In genomic region chr17:2357237-2357636, GRCh38 we compare ENCODE assay signal across 24 cellular contexts. TPM values are rescaled to one million over a fixed set of nuclear protein-coding genes. Genes with fewer than 3 reads are reported as not detected.
A peak's percentile ranks its signal among the peaks of the same experiment; 100 is the strongest.
DNase-seq lines count a peak whose midpoint lies in the region; ATAC-seq, FAIRE-seq and TF ChIP-seq lines count a peak whose summit lies in the region.
"Had no signal": no experiment of that assay in that cellular context is flagged by ENCODE, and none has a peak within 500 bp of the region (broad histone marks: within the 10 kb centered on the region; RNA-seq: fewer than 3 reads in every experiment).

No MANE protein-coding gene starts in this region.

- H3K9ac ChIP-seq in HCT116 (ENCODE audit: low read length) (no peak overlapping the region), IMR-90 (ENCODE audit: low read depth, low read length) (no peak overlapping the region), K562 (ENCODE audit: insufficient read depth in 1 of 2, low read depth in 2 of 2, low read length in 2 of 2) (no peak overlapping the region)

- no peak overlapping the region for H3K18ac ChIP-seq in IMR-90 (ENCODE audit: low read depth, low read length)

- H3K9me1 ChIP-seq in IMR-90 (ENCODE audit: insufficient read depth, low read length) (peaks cover 23% of the 10 kb centered on the region), K562 (ENCODE audit: control insufficient read depth, insufficient read depth, low read length) (no peaks in the 10 kb centered on the region)

- WGBS in IMR-90 (ENCODE audit: extremely low coverage in 2 of 2, insufficient read length in 1 of 2), 2 experiments: 100% methylated on average over 2 of the region's 4 CpGs; no CpG with 5 or more reads in 1 of the 2 experiments
- 78% methylated on average over 4 of the region's 4 CpGs for WGBS in K562 (ENCODE audit: insufficient coverage, low coverage, missing lambda C conversion rate)

- H2BK120ac ChIP-seq in IMR-90 (ENCODE audit: low read depth, low read length): no peak overlapping the region

- peak overlapping the region; percentile 63; the same call in 1 of the 2 replicates for H2AK5ac ChIP-seq in IMR-90 (ENCODE audit: low read depth, low read length)

- no peak overlapping the region for H2AK9ac ChIP-seq in IMR-90 (replicated peaks; ENCODE audit: low read depth, low read length, poor library complexity)

- TF ChIP-seq POLR2A in HCT116 (IDR thresholded peaks at IDR 0.05; ENCODE audit: borderline replicate concordance, extremely low read depth, insufficient read depth, insufficient read length) (no peak), IMR-90 (IDR thresholded peaks at IDR 0.05; ENCODE audit: low read depth, low read length) (no peak), K562 (conservative IDR thresholded peaks at IDR 0.05) (no peak)

- peaks cover 11% of the 10 kb centered on the region for H3K4me1 Mint-ChIP-seq in activated T-helper 2 cell treated with anti-CD3 and anti-CD28 coated beads, Interferon-gamma antibody, Interleukin-2, Interleukin-4, amounts not matched to agents 10 μg/mL and 5 μg/mL and 100 μg/mL, durations not matched to agents 14 hours and 24 hours and 36 hours (ENCODE audit: low read depth)

- H3K27ac Mint-ChIP-seq in activated T-helper 2 cell treated with anti-CD3 and anti-CD28 coated beads, Interferon-gamma antibody, Interleukin-2, Interleukin-4, amounts not matched to agents 10 μg/mL and 5 μg/mL and 100 μg/mL, durations not matched to agents 14 hours and 24 hours and 36 hours: no peak overlapping the region
- H3K27ac Mint-ChIP-seq: CD4-positive, alpha-beta T cell; CD8-positive, alpha-beta T cell had no signal

- H3K27me3 ChIP-seq in HCT116 (ENCODE audit: insufficient read depth, low read length) (no peaks in the 10 kb centered on the region), IMR-90 (ENCODE audit: control insufficient read depth, insufficient read depth, low read length) (no peaks in the 10 kb centered on the region), K562 (ENCODE audit: control insufficient read depth in 2 of 2, insufficient read depth in 2 of 2, low read length in 2 of 2) (no peaks in the 10 kb centered on the region)
- H3K27me3 ChIP-seq: BE2C, BLaER1 had no signal

- no peak overlapping the region for H2BK20ac ChIP-seq in IMR-90 (ENCODE audit: low read depth, low read length)

- no peak overlapping the region for H2BK15ac ChIP-seq in IMR-90 (ENCODE audit: low read depth, low read length)

- H3K79me2 ChIP-seq in HCT116 (ENCODE audit: insufficient read depth, low read length): no peaks in the 10 kb centered on the region
- H3K79me2 ChIP-seq in K562 (ENCODE audit: control insufficient read depth, insufficient read depth, low read length): no peaks in the 10 kb centered on the region

- H3K4me3 Mint-ChIP-seq in activated T-helper 2 cell treated with anti-CD3 and anti-CD28 coated beads, Interferon-gamma antibody, Interleukin-2, Interleukin-4, amounts not matched to agents 10 μg/mL and 5 μg/mL and 100 μg/mL, durations not matched to agents 14 hours and 24 hours and 36 hours (ENCODE audit: low read depth): no peak overlapping the region
- H3K4me3 Mint-ChIP-seq: CD4-positive, alpha-beta T cell; CD8-positive, alpha-beta T cell had no signal

- no peaks in the 10 kb centered on the region for H4K20me1 ChIP-seq in HCT116 (ENCODE audit: insufficient read depth)
- peaks cover 35% of the 10 kb centered on the region for H4K20me1 ChIP-seq in IMR-90 (ENCODE audit: insufficient read depth, low read length)
- H4K20me1 ChIP-seq in K562 (replicated peaks; ENCODE audit: control insufficient read depth, insufficient read depth, low read length): no peaks in the 10 kb centered on the region; the same call in 1 of the 2 replicates

- POLR2A ChIA-PET in HCT116 (lab: Charles Lee) (no interaction called here), IMR-90 (lab: Charles Lee; ENCODE audit: unreplicated experiment) (no interaction called here), K562 (lab: Yijun Ruan, JAX) (no interaction called here)

- no peak for TF ChIP-seq EP300 in K562 (IDR thresholded peaks at IDR 0.05; ENCODE audit: low read length)

- intact Hi-C loops in HCT116 (cut with micrococcal nuclease): no loop called here
- intact Hi-C loops in IMR-90 (cut with micrococcal nuclease): no loop called here
- intact Hi-C loops in K562 (cut with micrococcal nuclease): no loop called here
- intact Hi-C loops in posterior vena cava (cut with DNase I): no loop called here
- intact Hi-C loops in activated T-helper 2 cell treated with anti-CD3 and anti-CD28 coated beads, Interferon-gamma antibody, Interleukin-2, Interleukin-4, amounts not matched to agents 10 μg/mL and 5 μg/mL and 100 μg/mL, durations not matched to agents 14 hours and 24 hours and 36 hours (cut with micrococcal nuclease): no loop called here

- H3K4me2 ChIP-seq in HCT116 (ENCODE audit: low read length) (peak overlapping the region; percentile 71; the same call in 1 of the 2 replicates), IMR-90 (ENCODE audit: low read depth, low read length) (no peak overlapping the region), K562 (ENCODE audit: insufficient read depth, low read length) (no peak overlapping the region)

- no peak overlapping the region for H3K14ac ChIP-seq in IMR-90 (replicated peaks; ENCODE audit: low read depth, low read length)

- no peaks in the 10 kb centered on the region for H3K9me3 ChIP-seq in HCT116 (ENCODE audit: control insufficient read depth in 1 of 2, insufficient read depth in 1 of 2, low read depth in 1 of 2, low read length in 2 of 2)
- no peaks in the 10 kb centered on the region for H3K9me3 ChIP-seq in IMR-90 (ENCODE audit: control insufficient read depth, insufficient read depth, low read length)
- no peaks in the 10 kb centered on the region for H3K9me3 ChIP-seq in K562 (replicated peaks; ENCODE audit: control insufficient read depth, insufficient read depth, low read depth, low read length)
- H3K9me3 ChIP-seq: BE2C, BLaER1, Caco-2 had no signal

- TF ChIP-seq CTCF in HCT116 (IDR thresholded peaks at IDR 0.05 in 2 of 3, conservative IDR thresholded peaks at IDR 0.05 in 1 of 3; ENCODE audit: borderline replicate concordance in 1 of 3, insufficient read depth in 1 of 3, low read depth in 2 of 3, low read length in 2 of 3): no peak
- TF ChIP-seq CTCF in IMR-90 (conservative IDR thresholded peaks at IDR 0.05; ENCODE audit: low read depth, low read length): no peak
- no peak for TF ChIP-seq CTCF in K562 (IDR thresholded peaks at IDR 0.05 in 2 of 3, conservative IDR thresholded peaks at IDR 0.05 in 1 of 3; ENCODE audit: insufficient read depth in 2 of 3, low read depth in 1 of 3, low read length in 3 of 3)

- ATAC-seq in HCT116: no peak
- no peak for ATAC-seq in IMR-90 (ENCODE audit: low read depth)
- ATAC-seq in K562: no peak
- ATAC-seq: CD8-positive, alpha-beta T cell; GM12878 had no signal

- H3K36me3 Mint-ChIP-seq in activated T-helper 2 cell treated with anti-CD3 and anti-CD28 coated beads, Interferon-gamma antibody, Interleukin-2, Interleukin-4, amounts not matched to agents 10 μg/mL and 5 μg/mL and 100 μg/mL, durations not matched to agents 14 hours and 24 hours and 36 hours (ENCODE audit: low read depth): no peaks in the 10 kb centered on the region

- H2AFZ ChIP-seq in HCT116 (ENCODE audit: low read depth, low read length, poor library complexity, severe bottlenecking) (no peak overlapping the region), IMR-90 (replicated peaks; ENCODE audit: low read length, poor library complexity) (peak overlapping the region; percentile 14), K562 (ENCODE audit: low read depth, low read length) (no peak overlapping the region)

- H4K8ac ChIP-seq in IMR-90 (ENCODE audit: low read depth in 2 of 2, low read length in 2 of 2): no peak overlapping the region

- BruUV-seq in HCT116 (replicated peaks; lab: Mats Ljungman, UMichigan) (no TSS peak), IMR-90 (replicated peaks; lab: Mats Ljungman, UMichigan) (no TSS peak), K562 (replicated peaks; lab: Mats Ljungman, UMichigan) (no TSS peak)

- in situ Hi-C loops in IMR-90 (cut with MboI; ENCODE audit: low sequenced_read_pairs): no loop called here
- in situ Hi-C loops in K562 (cut with MboI): no loop called here

- no peak overlapping the region for H3K23ac ChIP-seq in IMR-90 (ENCODE audit: low read depth, low read length)

- H4K5ac ChIP-seq in IMR-90 (ENCODE audit: low read depth, low read length): no peak overlapping the region

- DNase-seq in HCT116 (ENCODE audit: low read depth, low spot score) (no peak), IMR-90 (no peak), K562 (ENCODE audit: extremely low read depth in 1 of 4, low spot score in 3 of 4) (no peak), posterior vena cava (ENCODE audit: low spot score) (peak; percentile 30), HCEC 1CT (no peak), T-helper 1 cell (no peak)
- no peak for DNase-seq in stimulated activated naive CD4-positive, alpha-beta T cell treated with Interleukin-2 at 50 U/mL for 16 hours (lab: John Stamatoyannopoulos, UW)
- DNase-seq in activated T-helper 2 cell treated with anti-CD3 and anti-CD28 coated beads, Interferon-gamma antibody, Interleukin-2, Interleukin-4, amounts not matched to agents 10 μg/mL and 5 μg/mL and 100 μg/mL, durations not matched to agents 14 hours and 24 hours and 36 hours (ENCODE audit: low spot score): no peak
- DNase-seq: 8988T; ACHN; BE2C; C1 segment of cervical spinal cord; Caco-2; Calu3; CD4-positive, alpha-beta T cell; CD8-positive, alpha-beta T cell; DMS79 treated with DMSO at 0.1 percent for 48 hours had no signal

- no peak overlapping the region for H2BK5ac ChIP-seq in IMR-90 (ENCODE audit: low read depth, low read length, poor library complexity, severe bottlenecking)

- H3K9me3 Mint-ChIP-seq in activated T-helper 2 cell treated with anti-CD3 and anti-CD28 coated beads, Interferon-gamma antibody, Interleukin-2, Interleukin-4, amounts not matched to agents 10 μg/mL and 5 μg/mL and 100 μg/mL, durations not matched to agents 14 hours and 24 hours and 36 hours: no peaks in the 10 kb centered on the region
- H3K9me3 Mint-ChIP-seq: CD4-positive, alpha-beta T cell; CD8-positive, alpha-beta T cell had no signal

- H3K9me2 ChIP-seq in HCT116 (ENCODE audit: insufficient read depth): no peaks in the 10 kb centered on the region

- no peak overlapping the region for H3K4ac ChIP-seq in IMR-90 (ENCODE audit: low read depth, low read length)

- TF ChIP-seq RAD21 in HCT116 (IDR thresholded peaks at IDR 0.05; ENCODE audit: low read depth) (no peak), IMR-90 (IDR thresholded peaks at IDR 0.05; ENCODE audit: low read length) (no peak), K562 (CRISPR knock-in tag; conservative IDR thresholded peaks at IDR 0.05 in 1 of 2, IDR thresholded peaks at IDR 0.05 in 1 of 2) (no peak)

- peaks cover 5 to 29% of the 10 kb centered on the region in 2 experiments; a peak in 2 of 4 replicates for H3K79me1 ChIP-seq in IMR-90 (ENCODE audit: low read depth in 1 of 2, low read length in 2 of 2)

- H3K56ac ChIP-seq in IMR-90 (ENCODE audit: extremely low read depth, insufficient read depth, low read length): no peak overlapping the region

- no peak overlapping the region for H3K4me3 ChIP-seq in HCT116 (replicated peaks in 1 of 2; ENCODE audit: low read depth in 1 of 2, low read length in 2 of 2)
- no peak overlapping the region for H3K4me3 ChIP-seq in IMR-90 (ENCODE audit: insufficient read depth, low read depth, low read length)
- H3K4me3 ChIP-seq in K562: no peak overlapping the region
- H3K4me3 ChIP-seq: BLaER1, GM12878 had no signal

- RAD21 ChIA-PET in HCT116 (lab: Charles Lee; ENCODE audit: low non-redundant PET in 1 of 2, low total read pairs in 2 of 2, uncharacterized antibody in 2 of 2, unreplicated experiment in 2 of 2): no interaction called here

- no peak for FAIRE-seq in K562 (lab: Jason Lieb, UNC)
- FAIRE-seq: A204.1, D721Med, G401.6, GM12878, GM12892, GM18507 had no signal

- CTCF ChIA-PET in HCT116 (lab: Charles Lee) (interaction anchor here (2.9 kb wide), 1 partner anchor 25 kb away, joined by 6 read pairs; no protein-coding TSS in a partner anchor), IMR-90 (lab: Yijun Ruan, JAX) (no interaction called here), K562 (lab: Yijun Ruan, JAX; ENCODE audit: low intra/inter-chr PET ratio) (no interaction called here)

- no peak overlapping the region for H4K91ac ChIP-seq in IMR-90 (ENCODE audit: insufficient read depth, low read depth, low read length)

- H3K36me3 ChIP-seq in HCT116 (ENCODE audit: control insufficient read depth in 1 of 2, insufficient read depth in 2 of 2, low read length in 2 of 2) (peaks cover 0 to 4% of the 10 kb centered on the region in 2 experiments; a peak in 2 of 4 replicates), IMR-90 (ENCODE audit: control insufficient read depth, insufficient read depth, low read length) (peaks cover 5% of the 10 kb centered on the region), K562 (ENCODE audit: control insufficient read depth, insufficient read depth, low read length) (no peaks in the 10 kb centered on the region)
- H3K36me3 ChIP-seq: BE2C had no signal

- H3K4me1 ChIP-seq in HCT116 (ENCODE audit: control insufficient read depth in 1 of 2, insufficient read depth in 2 of 2, low read length in 2 of 2) (peaks cover 37 to 55% of the 10 kb centered on the region in 2 experiments), IMR-90 (ENCODE audit: control insufficient read depth, insufficient read depth, low read length) (peaks cover 8% of the 10 kb centered on the region), K562 (replicated peaks in 1 of 2; ENCODE audit: control insufficient read depth in 2 of 2, insufficient read depth in 2 of 2, low read length in 2 of 2) (peaks cover 8 to 18% of the 10 kb centered on the region in 2 experiments; a peak in 4 of 5 replicates)
- H3K4me1 ChIP-seq: BE2C had no signal

- H3K27ac ChIP-seq in HCT116 (ENCODE audit: low read depth, low read length): no peak overlapping the region
- H3K27ac ChIP-seq in IMR-90 (ENCODE audit: insufficient read depth, low read length): no peak overlapping the region
- no peak overlapping the region for H3K27ac ChIP-seq in K562 (ENCODE audit: extremely low read depth, low read depth, low read length)
- H3K27ac ChIP-seq: BLaER1 had no signal

- H3K27me3 Mint-ChIP-seq in activated T-helper 2 cell treated with anti-CD3 and anti-CD28 coated beads, Interferon-gamma antibody, Interleukin-2, Interleukin-4, amounts not matched to agents 10 μg/mL and 5 μg/mL and 100 μg/mL, durations not matched to agents 14 hours and 24 hours and 36 hours (ENCODE audit: low read depth): no peaks in the 10 kb centered on the region
- H3K27me3 Mint-ChIP-seq: CD4-positive, alpha-beta T cell had no signal

- dilution Hi-C loops in IMR-90 (cut with HindIII; ENCODE audit: low sequenced_read_pairs, unreplicated experiment): no loop called here

RNA-seq across cellular contexts. Expression of gene SGSM2, which starts 19.9 kb away (rescaled TPM):
- total RNA-seq in HCT116 (2021; ENCODE audit: unreplicated experiment) (68.1 TPM), IMR-90 (2012; rRNA removed) (12.2 and 13.6 TPM in 2 replicates), K562 (2014; rRNA removed) (14.8 and 15.9 TPM in 2 replicates), K562 (2014; rRNA removed; fragmentation: Illumina TruSeq; extraction: Trizol) (4.9 and 9.1 TPM in 2 replicates), K562 (2015; rRNA removed; fragmentation: Illumina TruSeq; extraction: Trizol) (11.8 and 13.0 TPM in 2 replicates), K562 (2021) (15.3 and 20.2 TPM in 2 replicates), posterior vena cava (10 to 100 TPM; 38.7 to 42.9 TPM)
- 74.2 and 92.5 TPM in 2 replicates for polyA plus RNA-seq in HCT116 (2012)
- polyA plus RNA-seq in IMR-90 (2012; rRNA removed) (79.6 and 81.2 TPM in 2 replicates), K562 (2011; rRNA removed) (20.7 and 22.6 TPM in 2 replicates), K562 (2014; fragmentation: Illumina TruSeq; extraction: Trizol) (14.9 and 16.3 TPM in 2 replicates), K562 (2014; fragmentation: Nextera tagmentation; extraction: Ambion mirVana) (under 1 TPM; 0.20 to 0.62 TPM), K562 (2014; rRNA removed) (24.1 and 26.3 TPM in 2 replicates)
- 30.9 and 35.6 TPM in 2 replicates for polyA plus RNA-seq in IMR-90 (2012; cell fraction: cytosol; rRNA removed)
- polyA plus RNA-seq in IMR-90 (2012; cell fraction: nucleus; rRNA removed; ENCODE audit: low replicate concordance): 390 and 704 TPM in 2 replicates
- 68.3 and 189 TPM in 2 replicates for total RNA-seq in K562 (2011; cell fraction: chromatin; rRNA removed; ENCODE audit: low replicate concordance)
- 83.7 and 87.9 TPM in 2 replicates for total RNA-seq in K562 (2011; cell fraction: nucleolus; rRNA removed)
- total RNA-seq in K562 (2011; cell fraction: nucleoplasm; rRNA removed): 62.3 and 62.5 TPM in 2 replicates
- 18.1 and 32.9 TPM in 2 replicates for polyA plus RNA-seq in K562 (2011; cell fraction: cytosol; rRNA removed)
- 125 and 246 TPM in 2 replicates for polyA plus RNA-seq in K562 (2011; cell fraction: nucleus; rRNA removed)
- 22.3 and 33.7 TPM in 2 replicates for polyA plus RNA-seq in K562 (2012)
- polyA minus RNA-seq in K562 (2011; rRNA and poly(A)+ RNA removed): 7.6 and 10.0 TPM in 2 replicates
- polyA minus RNA-seq in K562 (2011; cell fraction: cytosol; rRNA and poly(A)+ RNA removed): 7.5 and 8.6 TPM in 2 replicates
- polyA minus RNA-seq in K562 (2011; cell fraction: nucleus; rRNA and poly(A)+ RNA removed): 21.7 and 23.0 TPM in 2 replicates
- total RNA-seq in activated T-helper 2 cell treated with anti-CD3 and anti-CD28 coated beads, Interferon-gamma antibody, Interleukin-2, Interleukin-4, amounts not matched to agents 10 μg/mL and 5 μg/mL and 100 μg/mL, durations not matched to agents 14 hours and 24 hours and 36 hours: 50.6 and 55.4 TPM in 2 replicates

RNA-seq across cellular contexts. Expression of gene TSR1, which starts 21.0 kb away (rescaled TPM):
- total RNA-seq in HCT116 (2021; ENCODE audit: unreplicated experiment) (77.2 TPM), IMR-90 (2012; rRNA removed) (72.6 and 79.2 TPM in 2 replicates), K562 (2014; rRNA removed) (87.5 and 90.0 TPM in 2 replicates), K562 (2014; rRNA removed; fragmentation: Illumina TruSeq; extraction: Trizol) (58.4 and 59.9 TPM in 2 replicates), K562 (2015; rRNA removed; fragmentation: Illumina TruSeq; extraction: Trizol) (55.2 and 55.5 TPM in 2 replicates), K562 (2021) (59.3 and 62.6 TPM in 2 replicates), posterior vena cava (10 to 100 TPM; 20.8 to 24.0 TPM)
- polyA plus RNA-seq in HCT116 (2012): 47.2 and 49.7 TPM in 2 replicates
- polyA plus RNA-seq in IMR-90 (2012; rRNA removed) (21.0 and 22.6 TPM in 2 replicates), K562 (2011; rRNA removed) (15.6 and 16.4 TPM in 2 replicates), K562 (2014; fragmentation: Illumina TruSeq; extraction: Trizol) (58.1 and 60.3 TPM in 2 replicates), K562 (2014; fragmentation: Nextera tagmentation; extraction: Ambion mirVana) (10 to 100 TPM; 16.4 to 41.1 TPM), K562 (2014; rRNA removed) (35.5 and 36.8 TPM in 2 replicates)
- polyA plus RNA-seq in IMR-90 (2012; cell fraction: cytosol; rRNA removed): 7.4 and 11.3 TPM in 2 replicates
- 17.2 and 31.2 TPM in 2 replicates for polyA plus RNA-seq in IMR-90 (2012; cell fraction: nucleus; rRNA removed; ENCODE audit: low replicate concordance)
- 56.9 and 60.1 TPM in 2 replicates for total RNA-seq in K562 (2011; cell fraction: chromatin; rRNA removed; ENCODE audit: low replicate concordance)
- total RNA-seq in K562 (2011; cell fraction: nucleolus; rRNA removed): 41.0 and 43.8 TPM in 2 replicates
- 43.1 TPM in 2 replicates for total RNA-seq in K562 (2011; cell fraction: nucleoplasm; rRNA removed)
- polyA plus RNA-seq in K562 (2011; cell fraction: cytosol; rRNA removed): 11.1 and 11.6 TPM in 2 replicates
- 32.0 and 43.6 TPM in 2 replicates for polyA plus RNA-seq in K562 (2011; cell fraction: nucleus; rRNA removed)
- polyA plus RNA-seq in K562 (2012): 24.8 and 48.3 TPM in 2 replicates
- polyA minus RNA-seq in K562 (2011; rRNA and poly(A)+ RNA removed): 14.5 and 19.0 TPM in 2 replicates
- polyA minus RNA-seq in K562 (2011; cell fraction: cytosol; rRNA and poly(A)+ RNA removed): 34.4 and 42.5 TPM in 2 replicates
- polyA minus RNA-seq in K562 (2011; cell fraction: nucleus; rRNA and poly(A)+ RNA removed): 42.3 and 64.4 TPM in 2 replicates
- total RNA-seq in activated T-helper 2 cell treated with anti-CD3 and anti-CD28 coated beads, Interferon-gamma antibody, Interleukin-2, Interleukin-4, amounts not matched to agents 10 μg/mL and 5 μg/mL and 100 μg/mL, durations not matched to agents 14 hours and 24 hours and 36 hours: 75.9 and 78.3 TPM in 2 replicates

RNA-seq across cellular contexts. Expression of gene MNT, which starts 43.6 kb away (rescaled TPM):
- total RNA-seq in HCT116 (2021; ENCODE audit: unreplicated experiment) (37.0 TPM), IMR-90 (2012; rRNA removed) (1.4 and 1.9 TPM in 2 replicates), K562 (2014; rRNA removed) (7.8 and 8.7 TPM in 2 replicates), K562 (2014; rRNA removed; fragmentation: Illumina TruSeq; extraction: Trizol) (2.9 and 3.1 TPM in 2 replicates), K562 (2015; rRNA removed; fragmentation: Illumina TruSeq; extraction: Trizol) (4.9 and 5.3 TPM in 2 replicates), K562 (2021) (20.3 and 23.8 TPM in 2 replicates), posterior vena cava (10 to 100 TPM; 26.0 to 27.2 TPM)
- 19.2 and 23.8 TPM in 2 replicates for polyA plus RNA-seq in HCT116 (2012)
- polyA plus RNA-seq in IMR-90 (2012; rRNA removed) (8.3 and 9.4 TPM in 2 replicates), K562 (2011; rRNA removed) (3.3 and 4.9 TPM in 2 replicates), K562 (2014; fragmentation: Illumina TruSeq; extraction: Trizol) (7.1 and 12.4 TPM in 2 replicates), K562 (2014; fragmentation: Nextera tagmentation; extraction: Ambion mirVana) (under 1 TPM; 0.18 to 0.21 TPM), K562 (2014; rRNA removed) (11.3 and 13.4 TPM in 2 replicates)
- polyA plus RNA-seq in IMR-90 (2012; cell fraction: cytosol; rRNA removed): 7.6 and 9.5 TPM in 2 replicates
- polyA plus RNA-seq in IMR-90 (2012; cell fraction: nucleus; rRNA removed; ENCODE audit: low replicate concordance): 48.6 and 60.0 TPM in 2 replicates
- 22.3 and 43.6 TPM in 2 replicates for total RNA-seq in K562 (2011; cell fraction: chromatin; rRNA removed; ENCODE audit: low replicate concordance)
- 17.0 and 19.3 TPM in 2 replicates for total RNA-seq in K562 (2011; cell fraction: nucleolus; rRNA removed)
- total RNA-seq in K562 (2011; cell fraction: nucleoplasm; rRNA removed): 18.7 and 31.2 TPM in 2 replicates
- polyA plus RNA-seq in K562 (2011; cell fraction: cytosol; rRNA removed): 5.2 and 6.1 TPM in 2 replicates
- 9.4 and 16.7 TPM in 2 replicates for polyA plus RNA-seq in K562 (2011; cell fraction: nucleus; rRNA removed)
- polyA plus RNA-seq in K562 (2012): 11.9 and 12.2 TPM in 2 replicates
- 2.2 and 2.4 TPM in 2 replicates for polyA minus RNA-seq in K562 (2011; rRNA and poly(A)+ RNA removed)
- 4.2 and 5.2 TPM in 2 replicates for polyA minus RNA-seq in K562 (2011; cell fraction: cytosol; rRNA and poly(A)+ RNA removed)
- 3.2 and 3.9 TPM in 2 replicates for polyA minus RNA-seq in K562 (2011; cell fraction: nucleus; rRNA and poly(A)+ RNA removed)
- 28.1 and 30.4 TPM in 2 replicates for total RNA-seq in activated T-helper 2 cell treated with anti-CD3 and anti-CD28 coated beads, Interferon-gamma antibody, Interleukin-2, Interleukin-4, amounts not matched to agents 10 μg/mL and 5 μg/mL and 100 μg/mL, durations not matched to agents 14 hours and 24 hours and 36 hours

RNA-seq across cellular contexts. Expression of gene SRR, which starts 53.5 kb away (rescaled TPM):
- total RNA-seq in HCT116 (2021; ENCODE audit: unreplicated experiment): 15.1 TPM
- polyA plus RNA-seq in HCT116 (2012): 6.1 and 8.8 TPM in 2 replicates
- 38.0 and 52.7 TPM in 2 replicates for total RNA-seq in IMR-90 (2012; rRNA removed)
- 13.1 and 14.5 TPM in 2 replicates for polyA plus RNA-seq in IMR-90 (2012; rRNA removed)
- polyA plus RNA-seq in IMR-90 (2012; cell fraction: cytosol; rRNA removed): 11.2 and 12.0 TPM in 2 replicates
- polyA plus RNA-seq in IMR-90 (2012; cell fraction: nucleus; rRNA removed; ENCODE audit: low replicate concordance): 2.8 and 8.8 TPM in 2 replicates
- 5.3 and 10.9 TPM in 2 replicates for total RNA-seq in K562 (2011; cell fraction: chromatin; rRNA removed; ENCODE audit: low replicate concordance)
- total RNA-seq in K562 (2011; cell fraction: nucleolus; rRNA removed): 4.5 and 5.4 TPM in 2 replicates
- 9.8 and 14.4 TPM in 2 replicates for total RNA-seq in K562 (2011; cell fraction: nucleoplasm; rRNA removed)
- 6.7 and 7.4 TPM in 2 replicates for total RNA-seq in K562 (2014; rRNA removed)
- total RNA-seq in K562 (2014; rRNA removed; fragmentation: Illumina TruSeq; extraction: Trizol): 3.7 and 5.0 TPM in 2 replicates
- total RNA-seq in K562 (2015; rRNA removed; fragmentation: Illumina TruSeq; extraction: Trizol): 4.3 and 7.0 TPM in 2 replicates
- 8.1 and 9.9 TPM in 2 replicates for total RNA-seq in K562 (2021)
- 19.4 and 19.5 TPM in 2 replicates for polyA plus RNA-seq in K562 (2011; rRNA removed)
- 5.2 and 7.3 TPM in 2 replicates for polyA plus RNA-seq in K562 (2011; cell fraction: cytosol; rRNA removed)
- polyA plus RNA-seq in K562 (2011; cell fraction: nucleus; rRNA removed): 3.8 and 6.8 TPM in 2 replicates
- 7.8 and 8.1 TPM in 2 replicates for polyA plus RNA-seq in K562 (2012)
- 6.6 and 9.5 TPM in 2 replicates for polyA plus RNA-seq in K562 (2014; fragmentation: Illumina TruSeq; extraction: Trizol)
- 10 to 100 TPM; 10.0 to 14.7 TPM for polyA plus RNA-seq in K562 (2014; fragmentation: Nextera tagmentation; extraction: Ambion mirVana)
- polyA plus RNA-seq in K562 (2014; rRNA removed): 4.9 and 7.9 TPM in 2 replicates
- polyA minus RNA-seq in K562 (2011; rRNA and poly(A)+ RNA removed): 8.0 and 9.0 TPM in 2 replicates
- polyA minus RNA-seq in K562 (2011; cell fraction: cytosol; rRNA and poly(A)+ RNA removed): 7.1 and 7.2 TPM in 2 replicates
- 2.4 and 3.7 TPM in 2 replicates for polyA minus RNA-seq in K562 (2011; cell fraction: nucleus; rRNA and poly(A)+ RNA removed)
- 10 to 100 TPM in 1 of 2 donors, 1 to 10 TPM in 1; 7.4 to 10.9 TPM for total RNA-seq in posterior vena cava
- total RNA-seq in activated T-helper 2 cell treated with anti-CD3 and anti-CD28 coated beads, Interferon-gamma antibody, Interleukin-2, Interleukin-4, amounts not matched to agents 10 μg/mL and 5 μg/mL and 100 μg/mL, durations not matched to agents 14 hours and 24 hours and 36 hours: 17.3 and 18.4 TPM in 2 replicates

RNA-seq across cellular contexts. Expression of gene SMG6, which starts 53.7 kb away (rescaled TPM):
- total RNA-seq in HCT116 (2021; ENCODE audit: unreplicated experiment) (23.1 TPM), IMR-90 (2012; rRNA removed) (16.3 and 18.9 TPM in 2 replicates), K562 (2014; rRNA removed) (6.9 and 7.3 TPM in 2 replicates), K562 (2014; rRNA removed; fragmentation: Illumina TruSeq; extraction: Trizol) (5.7 and 6.1 TPM in 2 replicates), K562 (2015; rRNA removed; fragmentation: Illumina TruSeq; extraction: Trizol) (6.0 TPM in 2 replicates), K562 (2021) (12.8 and 13.7 TPM in 2 replicates), posterior vena cava (10 to 100 TPM; 36.2 to 43.8 TPM)
- 18.0 and 19.2 TPM in 2 replicates for polyA plus RNA-seq in HCT116 (2012)
- polyA plus RNA-seq in IMR-90 (2012; rRNA removed) (23.5 and 30.3 TPM in 2 replicates), K562 (2011; rRNA removed) (1.7 and 3.6 TPM in 2 replicates), K562 (2014; fragmentation: Illumina TruSeq; extraction: Trizol) (13.9 TPM in 2 replicates), K562 (2014; fragmentation: Nextera tagmentation; extraction: Ambion mirVana) (under 1 TPM; 0.44 to 0.45 TPM), K562 (2014; rRNA removed) (5.5 and 5.8 TPM in 2 replicates)
- 17.7 and 31.5 TPM in 2 replicates for polyA plus RNA-seq in IMR-90 (2012; cell fraction: cytosol; rRNA removed)
- 32.6 and 45.9 TPM in 2 replicates for polyA plus RNA-seq in IMR-90 (2012; cell fraction: nucleus; rRNA removed; ENCODE audit: low replicate concordance)
- total RNA-seq in K562 (2011; cell fraction: chromatin; rRNA removed; ENCODE audit: low replicate concordance): 39.4 and 43.0 TPM in 2 replicates
- 14.7 and 18.7 TPM in 2 replicates for total RNA-seq in K562 (2011; cell fraction: nucleolus; rRNA removed)
- 30.8 and 31.7 TPM in 2 replicates for total RNA-seq in K562 (2011; cell fraction: nucleoplasm; rRNA removed)
- 4.2 and 6.2 TPM in 2 replicates for polyA plus RNA-seq in K562 (2011; cell fraction: cytosol; rRNA removed)
- polyA plus RNA-seq in K562 (2011; cell fraction: nucleus; rRNA removed): 8.5 and 16.5 TPM in 2 replicates
- polyA plus RNA-seq in K562 (2012): 10.2 and 21.1 TPM in 2 replicates
- polyA minus RNA-seq in K562 (2011; rRNA and poly(A)+ RNA removed): 4.8 and 5.1 TPM in 2 replicates
- 10.2 and 10.9 TPM in 2 replicates for polyA minus RNA-seq in K562 (2011; cell fraction: cytosol; rRNA and poly(A)+ RNA removed)
- 9.1 and 9.8 TPM in 2 replicates for polyA minus RNA-seq in K562 (2011; cell fraction: nucleus; rRNA and poly(A)+ RNA removed)
- 33.5 and 43.0 TPM in 2 replicates for total RNA-seq in activated T-helper 2 cell treated with anti-CD3 and anti-CD28 coated beads, Interferon-gamma antibody, Interleukin-2, Interleukin-4, amounts not matched to agents 10 μg/mL and 5 μg/mL and 100 μg/mL, durations not matched to agents 14 hours and 24 hours and 36 hours
